ENCODE assay signal across 21 cellular contexts in genomic region chrX:57930051-57930450, GRCh38. TPM values are rescaled to one million over a fixed set of nuclear protein-coding genes. Genes with fewer than 3 reads are reported as not detected.
"Had no signal": no experiment of that assay in that cellular context is flagged by ENCODE, and none has a peak within 500 bp of the region (broad histone marks: within the 10 kb centered on the region; RNA-seq: fewer than 3 reads in every experiment).

No MANE protein-coding gene starts in this region.

- DNase-seq: activated B cell treated with CpG ODN at 0.5 μM for 24 hours; activated CD8-positive, alpha-beta memory T cell treated with anti-CD3 and anti-CD28 coated beads, Interleukin-2, amount 10 ng/mL, durations not matched to agents 7 days and 5 days; activated CD8-positive, alpha-beta T cell treated with anti-CD3 and anti-CD28 coated beads for 36 hours; activated T-cell treated with anti-CD3 and anti-CD28 coated beads for 4 hours; brain microvascular endothelial cell; central memory CD4-positive, alpha-beta T cell; effector memory CD4-positive, alpha-beta T cell; hippocampal formation; left ventricle myocardium superior; natural killer cell; retina; spleen; stimulated activated CD4-positive, alpha-beta T cell treated with anti-CD3 and anti-CD28 coated beads, Interleukin-4, amount 100 ng/mL, for 1 hour; stimulated activated naive CD8-positive, alpha-beta T cell treated with anti-CD3 and anti-CD28 coated beads, Interleukin-15, Interleukin-2, amounts not matched to agents 100 U/mL and 50 U/mL, for 24 hours; T1000; thyroid gland; upper lobe of right lung had no signal

- H3K4me3 ChIP-seq: ascending aorta, spleen, thyroid gland, upper lobe of right lung had no signal

- H3K27me3 ChIP-seq: ascending aorta, brain microvascular endothelial cell, spleen, thyroid gland, upper lobe of right lung had no signal

- H3K36me3 ChIP-seq: ascending aorta, brain microvascular endothelial cell, spleen, thyroid gland, upper lobe of right lung had no signal

- ATAC-seq: activated CD8-positive, alpha-beta memory T cell treated with anti-CD3 and anti-CD28 coated beads, Interleukin-2, amount 10 ng/mL, durations not matched to agents 7 days and 5 days; activated CD8-positive, alpha-beta T cell treated with anti-CD3 and anti-CD28 coated beads for 36 hours; activated naive CD4-positive, alpha-beta T cell treated with anti-CD3 and anti-CD28 coated beads, Interleukin-2, amount 50 U/mL, for 72 hours; stimulated activated naive CD8-positive, alpha-beta T cell treated with anti-CD3 and anti-CD28 coated beads, Interleukin-15, Interleukin-2, amounts not matched to agents 100 U/mL and 50 U/mL, for 24 hours had no signal

- H3K9me3 ChIP-seq: ascending aorta, spleen, thyroid gland, upper lobe of right lung had no signal

- FAIRE-seq: frontal cortex had no signal

- H3K27ac ChIP-seq: ascending aorta, brain microvascular endothelial cell, spleen, thyroid gland, upper lobe of right lung had no signal

- H3K4me1 ChIP-seq: ascending aorta, spleen, thyroid gland, upper lobe of right lung had no signal

RNA-seq across cellular contexts. Expression of gene ZXDA, which starts 19.8 kb away (rescaled TPM):
- total RNA-seq: osteocyte had no signal
